In genomic region chr1:161420763-161421455, GRCh38 we compare ENCODE assay signal across 14 cellular contexts. TPM values are rescaled to one million over a fixed set of nuclear protein-coding genes. Genes with fewer than 3 reads are reported as not detected.
DNase-seq lines count a peak whose midpoint lies in the region; ATAC-seq, FAIRE-seq and TF ChIP-seq lines count a peak whose summit lies in the region.
"Had no signal": no experiment of that assay in that cellular context is flagged by ENCODE, and none has a peak within 500 bp of the region (broad histone marks: within the 10 kb centered on the region; RNA-seq: fewer than 3 reads in every experiment).

No MANE protein-coding gene starts in this region.

- DNase-seq in cardiac muscle cell (ENCODE audit: low read depth in 1 of 2, low spot score in 1 of 2) (no peak), Right ventricle myocardium superior (no peak), NT2/D1 (ENCODE audit: low read depth, low spot score) (peak; percentile 64), erythroblast (lab: John Stamatoyannopoulos, UW) (peak; percentile 37 to 43), trophoblast cell (peak; percentile 18 to 41), NCI-H1092 treated with DMSO at 0.1 percent for 48 hours (lab: John Stamatoyannopoulos, UW) (no peak), cerebellar nuclear complex (lab: John Stamatoyannopoulos, UW) (no peak), D721Med (ENCODE audit: insufficient read length, low spot score) (no peak)
- DNase-seq: adrenal gland; effector CD8-positive, alpha-beta T cell; mucosa of descending colon; right cardiac atrium had no signal

- H2BK5ac ChIP-seq in trophoblast cell (ENCODE audit: low read depth, low read length, poor library complexity) = no peak overlapping the region

- H2AFZ ChIP-seq in trophoblast cell (ENCODE audit: insufficient read depth, low read length, poor library complexity) = no peak overlapping the region

- no peak overlapping the region for H3K27ac ChIP-seq in cardiac muscle cell
- no peak overlapping the region for H3K27ac ChIP-seq in trophoblast cell (ENCODE audit: low read depth, low read length)
- H3K27ac ChIP-seq: adrenal gland, tibial nerve had no signal

- H3K4me1 ChIP-seq in cardiac muscle cell (ENCODE audit: low read depth) = no peaks in the 10 kb centered on the region
- peaks cover 2% of the 10 kb centered on the region for H3K4me1 ChIP-seq in NT2/D1 (ENCODE audit: insufficient read depth, insufficient read length)
- H3K4me1 ChIP-seq in trophoblast cell (ENCODE audit: control insufficient read depth in 1 of 2, insufficient read depth in 2 of 2, low read length in 2 of 2) = peaks cover 3 to 4% of the 10 kb centered on the region in 2 experiments
- H3K4me1 ChIP-seq: HAP-1 had no signal

- no CpG with 5 or more reads among the region's 24 CpGs for WGBS in trophoblast cell (ENCODE audit: extremely low coverage, insufficient coverage, insufficient read length)

- no peak for FAIRE-seq in D721Med (lab: Jason Lieb, UNC)

- H3K4ac ChIP-seq in trophoblast cell (ENCODE audit: low read depth, low read length) = no peak overlapping the region

- no peak for ATAC-seq in Right ventricle myocardium superior (ENCODE audit: poor library complexity)
- ATAC-seq: mucosa of descending colon had no signal

- peak overlapping the region; percentile 15 for H3K4me2 ChIP-seq in trophoblast cell (ENCODE audit: low read length)

- no peak overlapping the region for H2BK120ac ChIP-seq in trophoblast cell (ENCODE audit: insufficient read depth, low read length, poor library complexity)

- no peaks in the 10 kb centered on the region for H3K79me1 ChIP-seq in trophoblast cell (ENCODE audit: low read length)

- no peak overlapping the region for H3K18ac ChIP-seq in trophoblast cell (ENCODE audit: low read length)

- no peak overlapping the region for H3K14ac ChIP-seq in trophoblast cell (ENCODE audit: low read length)

- no peak overlapping the region for H2AK5ac ChIP-seq in trophoblast cell (ENCODE audit: low read length)

- peak overlapping the region; percentile 47 for H3K23ac ChIP-seq in trophoblast cell (ENCODE audit: low read length)

- H3K9ac ChIP-seq in NT2/D1 (ENCODE audit: insufficient read length, low read depth) = no peak overlapping the region
- no peak overlapping the region for H3K9ac ChIP-seq in trophoblast cell (ENCODE audit: low read length)

- no peak for TF ChIP-seq POLR2A in erythroblast (IDR thresholded peaks at IDR 0.05; ENCODE audit: low read length)

- intact Hi-C loops in Right ventricle myocardium superior (cut with DNase I) = no loop called here

- no peaks in the 10 kb centered on the region for H3K79me2 ChIP-seq in trophoblast cell (ENCODE audit: control insufficient read depth, insufficient read depth, low read length, poor library complexity)

- H4K8ac ChIP-seq in trophoblast cell (ENCODE audit: low read depth, low read length) = no peak overlapping the region

- no peaks in the 10 kb centered on the region for H3K9me3 ChIP-seq in cardiac muscle cell (ENCODE audit: low read depth)
- H3K9me3 ChIP-seq in NT2/D1 (ENCODE audit: insufficient read depth, low read length) = no peaks in the 10 kb centered on the region
- no peaks in the 10 kb centered on the region for H3K9me3 ChIP-seq in trophoblast cell (ENCODE audit: insufficient read depth, low read depth, low read length)
- H3K9me3 ChIP-seq: adrenal gland, HAP-1, mucosa of descending colon, tibial nerve had no signal

- H4K12ac ChIP-seq in trophoblast cell (ENCODE audit: low read depth, low read length) = no peak overlapping the region

- peaks cover 54% of the 10 kb centered on the region for H3K27me3 ChIP-seq in cardiac muscle cell
- H3K27me3 ChIP-seq in NT2/D1 (ENCODE audit: insufficient read depth, insufficient read length) = peaks cover 4% of the 10 kb centered on the region
- H3K27me3 ChIP-seq in trophoblast cell (ENCODE audit: insufficient read depth, low read length) = no peaks in the 10 kb centered on the region
- H3K27me3 ChIP-seq: adrenal gland, tibial nerve had no signal

- H2BK12ac ChIP-seq in trophoblast cell (ENCODE audit: low read length) = no peak overlapping the region

- H3K36me3 ChIP-seq in cardiac muscle cell = no peaks in the 10 kb centered on the region
- H3K36me3 ChIP-seq in NT2/D1 (ENCODE audit: insufficient read depth, insufficient read length, low read length) = no peaks in the 10 kb centered on the region
- H3K36me3 ChIP-seq in trophoblast cell (ENCODE audit: control insufficient read depth in 1 of 2, insufficient read depth in 2 of 2, low read length in 2 of 2) = no peaks in the 10 kb centered on the region
- H3K36me3 ChIP-seq: adrenal gland, HAP-1, tibial nerve had no signal

- no peak for TF ChIP-seq CTCF in cardiac muscle cell (IDR thresholded peaks at IDR 0.05; ENCODE audit: low read depth, low read length)
- no peak for TF ChIP-seq CTCF in D721Med (IDR thresholded peaks at IDR 0.05; ENCODE audit: insufficient read depth, missing control alignments)

- no peak overlapping the region for H4K91ac ChIP-seq in trophoblast cell (ENCODE audit: low read depth, low read length)

- H3K4me3 ChIP-seq in cardiac muscle cell (peak overlapping the region; percentile 13), NT2/D1 (ENCODE audit: insufficient read length, low read depth) (peak overlapping the region; percentile 21), trophoblast cell (ENCODE audit: low read depth, low read length) (no peak overlapping the region)
- H3K4me3 ChIP-seq: adrenal gland, HAP-1, mucosa of descending colon, tibial nerve had no signal

RNA-seq across cellular contexts. Expression of gene CFAP126, which starts 53.2 kb away (rescaled TPM):
- total RNA-seq in cardiac muscle cell (not detected in 2 replicates), Right ventricle myocardium superior (not detected)
- polyA plus RNA-seq in cardiac muscle cell = not detected in 2 replicates
- polyA plus RNA-seq in trophoblast cell (2013) = 0.07 TPM in 1 of 2 replicates, not detected in the other
- total RNA-seq: adrenal gland, mucosa of descending colon, right cardiac atrium had no signal
- polyA plus RNA-seq: right cardiac atrium had no signal

Comparison
In these comparisons a context has a peak if more than half of its experiments do, and no peak if none do; other contexts are left out.
1. DNase-seq: peak in NT2/D1 (single experiment), erythroblast (2 of 2) and trophoblast cell (2 of 2); none in cardiac muscle cell (0 of 2), Right ventricle myocardium superior (single experiment), NCI-H1092 treated with DMSO at 0.1 percent for 48 hours (single experiment), cerebellar nuclear complex (0 of 2) and D721Med (single experiment).